ENCODE assay signal across 7 cellular contexts in genomic region chr13:50125556-50126377, GRCh38.
DNase-seq lines count a peak whose midpoint lies in the region; ATAC-seq and TF ChIP-seq lines count a peak whose summit lies in the region.

No MANE protein-coding gene starts in this region.

- H2AFZ ChIP-seq in KMS-11 (ENCODE audit: low read depth): peak overlapping the region; percentile 59

- no peak overlapping the region for H3K4me3 ChIP-seq in KMS-11 (IDR thresholded peaks at IDR 0.05; ENCODE audit: insufficient read depth, low read depth, low read length)
- H3K4me3 ChIP-seq in epithelial cell of esophagus (ENCODE audit: low read length): peak overlapping the region; percentile 88

- DNase-seq in OCI-M2 (lab: John Stamatoyannopoulos, UW; ENCODE audit: unreplicated experiment): peak; percentile 9
- DNase-seq in activated T-cell treated with anti-CD3 and anti-CD28 coated beads, Interleukin-2, amount 50 U/mL, for 1 hour: peak; percentile 92
- DNase-seq in epithelial cell of esophagus (ENCODE audit: low read depth): peak; percentile 91
- DNase-seq in middle frontal gyrus (ENCODE audit: extremely low spot score, low spot score): peak; percentile 86
- DNase-seq in stimulated activated CD8-positive, alpha-beta memory T cell treated with anti-CD3 and anti-CD28 coated beads, Interleukin-2, amount 100 ng/mL, for 1 hour (ENCODE audit: low read depth in 2 of 2): peak; percentile 70 to 73

- no peaks in the 10 kb centered on the region for H4K20me1 ChIP-seq in KMS-11 (ENCODE audit: insufficient read depth)

- H3K27ac ChIP-seq in KMS-11: peak overlapping the region; percentile 96

- ATAC-seq in GM19023 (IDR thresholded peaks at IDR 0.05; ENCODE audit: unreplicated experiment): peak; percentile 5

- H3K36me3 ChIP-seq in KMS-11 (ENCODE audit: insufficient read depth): no peaks in the 10 kb centered on the region

- H3K9ac ChIP-seq in KMS-11: peak overlapping the region; percentile 95

- H3K27me3 ChIP-seq in KMS-11 (ENCODE audit: insufficient read depth, low read depth): no peaks in the 10 kb centered on the region

- TF ChIP-seq CTCF in KMS-11 (conservative IDR thresholded peaks at IDR 0.05; ENCODE audit: low read depth, low read length): no peak
- TF ChIP-seq CTCF in epithelial cell of esophagus (IDR thresholded peaks at IDR 0.05; ENCODE audit: insufficient read depth, low read depth, low read length, missing control alignments): no peak

- H3K4me2 ChIP-seq in KMS-11: peak overlapping the region; percentile 74

- H3K79me2 ChIP-seq in KMS-11 (ENCODE audit: insufficient read depth, low read depth): peaks cover 22% of the 10 kb centered on the region

- H3K4me1 ChIP-seq in KMS-11 (ENCODE audit: low read depth, poor library complexity, severe bottlenecking): peaks cover 18% of the 10 kb centered on the region

Comparison
In these comparisons a context has a peak if more than half of its experiments do, and no peak if none do; other contexts are left out.
1. DNase-seq: peak in every context shown above with its lines; median percentile 92 in activated T-cell treated with anti-CD3 and anti-CD28 coated beads, Interleukin-2, amount 50 U/mL, for 1 hour; 91 in epithelial cell of esophagus; 86 in middle frontal gyrus; 72 in stimulated activated CD8-positive, alpha-beta memory T cell treated with anti-CD3 and anti-CD28 coated beads, Interleukin-2, amount 100 ng/mL, for 1 hour; 9 in OCI-M2.